8 cellular contexts compared by ENCODE assay signal in the genomic region with DNA sequence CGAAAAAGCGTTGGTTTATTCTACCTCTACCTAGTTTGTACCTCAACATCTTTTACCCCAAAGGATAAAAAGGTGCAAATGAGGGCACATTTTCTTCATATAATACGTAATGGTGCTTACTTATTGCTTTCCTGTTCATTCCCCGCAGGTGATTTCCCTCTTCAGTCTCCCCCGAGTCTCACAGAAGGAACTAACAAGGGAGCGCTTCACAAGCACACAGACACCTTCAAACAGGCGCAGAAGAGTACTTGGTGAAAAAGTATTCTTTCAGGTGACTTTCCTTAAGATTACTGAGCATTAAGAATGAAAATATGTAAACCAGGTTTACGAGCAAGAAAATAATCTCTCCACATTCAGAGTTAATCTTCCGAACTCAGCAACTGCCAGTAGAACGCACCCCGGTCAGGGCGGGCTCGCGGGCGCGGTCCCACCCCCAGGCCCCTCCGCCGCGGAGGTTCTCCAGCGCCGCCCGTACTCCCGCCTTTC. TPM values are rescaled to one million over a fixed set of nuclear protein-coding genes. Genes with fewer than 3 reads are reported as not detected.
DNase-seq lines count a peak whose midpoint lies in the region; ATAC-seq and TF ChIP-seq lines count a peak whose summit lies in the region.

No MANE protein-coding gene starts in this region.

- H3K36me3 ChIP-seq in DND-41 (ENCODE audit: insufficient read depth, low read length) (no peaks in the 10 kb centered on the region; the same call in 1 of the 2 replicates), iPS DF 6.9 (ENCODE audit: control insufficient read depth, insufficient read depth, low read length) (no peaks in the 10 kb centered on the region), spleen (no peaks in the 10 kb centered on the region)

- no peaks in the 10 kb centered on the region for H3K27me3 Mint-ChIP-seq in activated CD4-positive, alpha-beta memory T cell treated with anti-CD3 and anti-CD28 coated beads for 36 hours

- H3K9me3 Mint-ChIP-seq in activated CD4-positive, alpha-beta memory T cell treated with anti-CD3 and anti-CD28 coated beads for 36 hours: no peaks in the 10 kb centered on the region

- peak overlapping the region; percentile 91 for H3K27ac ChIP-seq in DND-41 (ENCODE audit: low read length)
- H3K27ac ChIP-seq in iPS DF 6.9 (ENCODE audit: low read length): no peak overlapping the region
- H3K27ac ChIP-seq in spleen: peak overlapping the region; percentile 88 to 97 (median 92)

- peaks cover 59% of the 10 kb centered on the region for H3K4me1 Mint-ChIP-seq in activated CD4-positive, alpha-beta memory T cell treated with anti-CD3 and anti-CD28 coated beads for 36 hours (ENCODE audit: low read depth)

- POLR2A ChIA-PET in activated CD4-positive, alpha-beta memory T cell treated with anti-CD3 and anti-CD28 coated beads for 36 hours (lab: Charles Lee): interaction anchor here (0.6 to 4.5 kb wide), 3 partner anchors 16 to 47 kb away, joined by 3 to 26 read pairs (median 4); no protein-coding TSS in a partner anchor

- H3K79me2 ChIP-seq in DND-41 (ENCODE audit: insufficient read depth, low read length): peaks cover 27% of the 10 kb centered on the region

- H3K27ac Mint-ChIP-seq in activated CD4-positive, alpha-beta memory T cell treated with anti-CD3 and anti-CD28 coated beads for 36 hours: peak overlapping the region; percentile 94

- intact Hi-C loops in activated CD4-positive, alpha-beta memory T cell treated with anti-CD3 and anti-CD28 coated beads for 36 hours (cut with micrococcal nuclease): loop anchor here (1.0 to 10.0 kb wide), 5 partner anchors 15 to 1624 kb away; a partner anchor contains a TSS
- intact Hi-C loops in spleen (cut with DNase I; ENCODE audit: low total_unique reads): no loop called here

- DNase-seq in DND-41: no peak
- DNase-seq in activated CD4-positive, alpha-beta memory T cell treated with anti-CD3 and anti-CD28 coated beads for 36 hours: no peak
- DNase-seq in iPS DF 6.9 (ENCODE audit: low read depth, low spot score): no peak
- no peak for DNase-seq in spleen
- no peak for DNase-seq in NCI-H510A treated with DMSO at 0.1 percent for 48 hours (lab: John Stamatoyannopoulos, UW)
- DNase-seq in NCI-H524 treated with DMSO at 0.1 percent for 48 hours (lab: John Stamatoyannopoulos, UW): no peak
- DNase-seq in NCI-H510A (lab: John Stamatoyannopoulos, UW): no peak

- TF ChIP-seq POLR2A in spleen (IDR thresholded peaks at IDR 0.05): peak in 1 of 3 donors; percentile 45

- no CpG with 5 or more reads among the region's 23 CpGs for WGBS in iPS DF 6.9 (ENCODE audit: insufficient coverage, insufficient read length)
- 1 to 2% (median 1%) methylated on average over 23 of the region's 23 CpGs for WGBS in spleen, 5 donors

- H3K27me3 ChIP-seq in DND-41 (ENCODE audit: insufficient read depth, low read length, poor library complexity) (no peaks in the 10 kb centered on the region), iPS DF 6.9 (ENCODE audit: control insufficient read depth, insufficient read depth, low read length) (no peaks in the 10 kb centered on the region), spleen (replicated peaks in 1 of 7) (no peaks in the 10 kb centered on the region)

- H3K9ac ChIP-seq in DND-41 (ENCODE audit: low read depth, low read length): peak overlapping the region; percentile 77

- ATAC-seq in DND-41 (ENCODE audit: insufficient read depth, low read depth) (peak; percentile 17), HG03060 (IDR thresholded peaks at IDR 0.05; ENCODE audit: low read depth, unreplicated experiment) (peak; percentile 17)

- H3K4me3 Mint-ChIP-seq in activated CD4-positive, alpha-beta memory T cell treated with anti-CD3 and anti-CD28 coated beads for 36 hours: peak overlapping the region; percentile 99

- H3K36me3 Mint-ChIP-seq in activated CD4-positive, alpha-beta memory T cell treated with anti-CD3 and anti-CD28 coated beads for 36 hours: peaks cover 7% of the 10 kb centered on the region

- peak overlapping the region; percentile 84 for H2AFZ ChIP-seq in DND-41 (ENCODE audit: low read depth, low read length)

- H3K9me3 ChIP-seq in DND-41 (ENCODE audit: insufficient read depth, low read length, severe bottlenecking): no peaks in the 10 kb centered on the region
- no peaks in the 10 kb centered on the region; the same call in 1 of the 2 replicates for H3K9me3 ChIP-seq in iPS DF 6.9 (ENCODE audit: control insufficient read depth, insufficient read depth, low read length)
- H3K9me3 ChIP-seq in spleen: no peaks in the 10 kb centered on the region

- no peaks in the 10 kb centered on the region for H4K20me1 ChIP-seq in DND-41 (ENCODE audit: insufficient read depth, low read length)

- no peak for TF ChIP-seq CTCF in DND-41 (IDR thresholded peaks at IDR 0.05; ENCODE audit: borderline replicate concordance, extremely low read depth, low read length, poor library complexity, severe bottlenecking)
- TF ChIP-seq CTCF in spleen (IDR thresholded peaks at IDR 0.05 in 8 of 11, conservative IDR thresholded peaks at IDR 0.05 in 3 of 11): no peak

- peak overlapping the region; percentile 82 for H3K4me2 ChIP-seq in DND-41 (ENCODE audit: insufficient read depth, low read length)

- CTCF ChIA-PET in activated CD4-positive, alpha-beta memory T cell treated with anti-CD3 and anti-CD28 coated beads for 36 hours (lab: Charles Lee): no interaction called here

- H3K4me1 ChIP-seq in DND-41 (ENCODE audit: insufficient read depth, low read length) (peaks cover 29% of the 10 kb centered on the region), iPS DF 6.9 (ENCODE audit: control insufficient read depth, insufficient read depth, low read length) (no peaks in the 10 kb centered on the region), spleen (peaks cover 20 to 59% (median 51%) of the 10 kb centered on the region in 6 donors)

- peak overlapping the region; percentile 32 to 72 for H3K4me3 ChIP-seq in DND-41 (ENCODE audit: low read depth in 1 of 2, low read length in 2 of 2)
- H3K4me3 ChIP-seq in iPS DF 6.9 (ENCODE audit: low read length): peak overlapping the region; percentile 80; the same call in 1 of the 2 replicates
- peak overlapping the region; percentile 76 to 98 (median 91) for H3K4me3 ChIP-seq in spleen

RNA-seq across cellular contexts. Expression of a gene that starts 0.5 kb away (rescaled TPM):
- 10 to 100 TPM; 30.5 to 30.9 TPM for total RNA-seq in activated CD4-positive, alpha-beta memory T cell treated with anti-CD3 and anti-CD28 coated beads for 36 hours
- 100 to 1,000 TPM in 2 of 7 donors, 10 to 100 TPM in 5; 66.2 to 125 (median 78.4) TPM for total RNA-seq in spleen
- polyA plus RNA-seq in spleen: 10 to 100 TPM; 30.3 to 31.1 (median 31.0) TPM
